35 cellular contexts compared by ENCODE assay signal in the genomic region with DNA sequence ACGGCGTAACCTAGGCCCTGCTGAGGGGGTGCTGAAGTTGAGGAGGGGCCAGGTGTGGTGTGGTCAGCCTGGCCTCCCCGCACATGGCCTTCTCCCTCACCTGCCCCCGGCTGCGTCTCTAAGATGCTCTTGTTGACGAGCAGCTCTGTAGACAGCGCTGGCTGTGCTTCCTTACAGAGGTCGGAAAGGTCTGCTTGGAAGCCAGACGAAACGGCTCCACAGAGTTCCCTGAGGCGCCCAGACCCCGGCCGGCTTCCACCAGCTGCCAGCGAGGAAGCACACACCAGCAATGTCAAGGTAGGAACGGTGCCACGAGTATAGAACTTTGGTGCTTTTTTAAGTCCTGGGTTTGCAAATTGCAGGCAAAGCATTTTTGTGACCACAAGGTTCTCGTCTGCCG.
"Had no signal": no experiment of that assay in that cellular context is flagged by ENCODE, and none has a peak within 500 bp of the region (broad histone marks: within the 10 kb centered on the region; RNA-seq: fewer than 3 reads in every experiment).

No MANE protein-coding gene starts in this region.

- H3K9me3 ChIP-seq: adrenal gland, ascending aorta, esophagus squamous epithelium, gastroesophageal sphincter had no signal

- ATAC-seq: activated CD4-positive, alpha-beta T cell treated with anti-CD3 and anti-CD28 coated beads for 36 hours; activated CD4-positive, CD25-positive, alpha-beta regulatory T cell treated with anti-CD3 and anti-CD28 coated beads, Interleukin-2, amount 50 U/mL, for 24 hours; activated CD8-positive, alpha-beta memory T cell treated with anti-CD3 and anti-CD28 coated beads, Interleukin-2, amount 10 ng/mL, durations not matched to agents 7 days and 5 days; activated CD8-positive, alpha-beta T cell treated with anti-CD3 and anti-CD28 coated beads, Interleukin-2, amount 10 ng/mL, durations not matched to agents 7 days and 5 days; activated naive CD8-positive, alpha-beta T cell treated with anti-CD3 and anti-CD28 coated beads, Interleukin-2, amount 50 U/mL, for 24 hours; effector memory CD8-positive, alpha-beta T cell; gastroesophageal sphincter; T-helper 17 cell had no signal

- H3K27ac Mint-ChIP-seq: activated B cell treated with CpG ODN at 0.5 μM for 24 hours; activated CD4-positive, alpha-beta memory T cell treated with anti-CD3 and anti-CD28 coated beads for 36 hours; activated CD4-positive, alpha-beta T cell treated with anti-CD3 and anti-CD28 coated beads for 36 hours; activated CD4-positive, alpha-beta T cell treated with anti-CD3 and anti-CD28 coated beads, Interleukin-2, amount 10 ng/mL, durations not matched to agents 24 days and 14 days; activated CD8-positive, alpha-beta memory T cell treated with anti-CD3 and anti-CD28 coated beads, Interleukin-2, amount 10 ng/mL, durations not matched to agents 7 days and 5 days; activated CD8-positive, alpha-beta T cell treated with anti-CD3 and anti-CD28 coated beads, Interleukin-2, amount 10 ng/mL, durations not matched to agents 7 days and 5 days; activated naive CD4-positive, alpha-beta T cell treated with anti-CD3 and anti-CD28 coated beads for 36 hours; activated naive CD4-positive, alpha-beta T cell treated with anti-CD3 and anti-CD28 coated beads, Interleukin-2, amount 50 U/mL, for 24 hours; activated naive CD8-positive, alpha-beta T cell treated with anti-CD3 and anti-CD28 coated beads for 36 hours; activated naive CD8-positive, alpha-beta T cell treated with anti-CD3 and anti-CD28 coated beads, Interleukin-2, amount 50 U/mL, for 24 hours; activated T-helper 1 cell treated with anti-CD3 and anti-CD28 coated beads, Interleukin-12 subunit alpha, Interleukin-12 subunit beta, Interleukin-2, Interleukin-4 antibody, amounts not matched to agents 30 ng/mL and 10 ng/mL and 1 ng/mL, durations not matched to agents 14 hours and 24 hours and 36 hours; activated T-helper 2 cell treated with anti-CD3 and anti-CD28 coated beads, Interferon-gamma antibody, Interleukin-2, Interleukin-4, amounts not matched to agents 10 μg/mL and 5 μg/mL and 100 μg/mL, durations not matched to agents 14 hours and 24 hours and 36 hours; T-helper 17 cell; T-helper 2 cell treated with Interferon-gamma antibody and Interleukin-4, amounts not matched to agents 5 μg/mL and 100 μg/mL, for 36 hours had no signal

- H3K4me3 ChIP-seq: adrenal gland, ascending aorta, esophagus squamous epithelium, gastroesophageal sphincter had no signal

- H3K27ac ChIP-seq: adrenal gland, ascending aorta, epithelial cell of prostate, esophagus squamous epithelium, gastroesophageal sphincter, WERI-Rb-1 had no signal

- DNase-seq: activated B cell treated with CpG ODN at 0.5 μM for 24 hours; activated CD4-positive, alpha-beta memory T cell treated with anti-CD3 and anti-CD28 coated beads for 36 hours; activated CD4-positive, alpha-beta T cell treated with anti-CD3 and anti-CD28 coated beads for 36 hours; activated CD4-positive, alpha-beta T cell treated with anti-CD3 and anti-CD28 coated beads, Interleukin-2, amount 10 ng/mL, durations not matched to agents 24 days and 14 days; activated CD8-positive, alpha-beta memory T cell treated with anti-CD3 and anti-CD28 coated beads, Interleukin-2, amount 10 ng/mL, durations not matched to agents 7 days and 5 days; activated CD8-positive, alpha-beta memory T cell treated with anti-CD3 and anti-CD28 coated beads, Interleukin-2, amount 50 U/mL, for 4 hours; activated CD8-positive, alpha-beta T cell treated with anti-CD3 and anti-CD28 coated beads, Interleukin-2, amount 10 ng/mL, durations not matched to agents 7 days and 5 days; activated effector memory CD4-positive, alpha-beta T cell treated with anti-CD3 and anti-CD28 coated beads, Interleukin-2, amount 50 U/mL, for 16 hours; activated naive CD4-positive, alpha-beta T cell treated with anti-CD3 and anti-CD28 coated beads for 36 hours; activated naive CD8-positive, alpha-beta T cell treated with anti-CD3 and anti-CD28 coated beads for 36 hours; activated naive CD8-positive, alpha-beta T cell treated with anti-CD3 and anti-CD28 coated beads, Interleukin-2, amount 50 U/mL, for 24 hours; activated T-cell treated with anti-CD3 and anti-CD28 coated beads, Interleukin-2, amount 50 U/mL, for 1 hour; activated T-cell treated with anti-CD3 and anti-CD28 coated beads, Interleukin-2, amount 50 U/mL, for 48 hours; adrenal gland; amygdala; cortex of kidney; dermis blood vessel endothelial cell; effector CD4-positive, alpha-beta T cell; effector memory CD8-positive, alpha-beta T cell; esophagus squamous epithelium; foreskin melanocyte; T-helper 1 cell; T-helper 17 cell; T1000; WERI-Rb-1 had no signal

- H3K4me1 Mint-ChIP-seq: activated CD4-positive, alpha-beta T cell treated with anti-CD3 and anti-CD28 coated beads for 36 hours; activated CD4-positive, alpha-beta T cell treated with anti-CD3 and anti-CD28 coated beads, Interleukin-2, amount 10 ng/mL, durations not matched to agents 24 days and 14 days; activated naive CD4-positive, alpha-beta T cell treated with anti-CD3 and anti-CD28 coated beads, Interleukin-2, amount 50 U/mL, for 24 hours; brain; T-helper 17 cell had no signal

- H3K27me3 ChIP-seq: adrenal gland, ascending aorta, esophagus squamous epithelium, gastroesophageal sphincter had no signal

- H3K4me3 Mint-ChIP-seq: activated B cell treated with CpG ODN at 0.5 μM for 24 hours; activated CD4-positive, alpha-beta memory T cell treated with anti-CD3 and anti-CD28 coated beads for 36 hours; activated CD4-positive, alpha-beta T cell treated with anti-CD3 and anti-CD28 coated beads for 36 hours; activated CD4-positive, alpha-beta T cell treated with anti-CD3 and anti-CD28 coated beads, Interleukin-2, amount 10 ng/mL, durations not matched to agents 24 days and 14 days; activated CD8-positive, alpha-beta memory T cell treated with anti-CD3 and anti-CD28 coated beads, Interleukin-2, amount 10 ng/mL, durations not matched to agents 7 days and 5 days; activated CD8-positive, alpha-beta T cell treated with anti-CD3 and anti-CD28 coated beads, Interleukin-2, amount 10 ng/mL, durations not matched to agents 7 days and 5 days; activated naive CD4-positive, alpha-beta T cell treated with anti-CD3 and anti-CD28 coated beads for 36 hours; activated naive CD4-positive, alpha-beta T cell treated with anti-CD3 and anti-CD28 coated beads, Interleukin-2, amount 50 U/mL, for 24 hours; activated naive CD8-positive, alpha-beta T cell treated with anti-CD3 and anti-CD28 coated beads for 36 hours; activated naive CD8-positive, alpha-beta T cell treated with anti-CD3 and anti-CD28 coated beads, Interleukin-2, amount 50 U/mL, for 24 hours; activated T-helper 1 cell treated with anti-CD3 and anti-CD28 coated beads, Interleukin-12 subunit alpha, Interleukin-12 subunit beta, Interleukin-2, Interleukin-4 antibody, amounts not matched to agents 30 ng/mL and 10 ng/mL and 1 ng/mL, durations not matched to agents 14 hours and 24 hours and 36 hours; brain; central memory CD8-positive, alpha-beta T cell; effector memory CD8-positive, alpha-beta T cell; T-helper 17 cell; T-helper 2 cell treated with Interferon-gamma antibody and Interleukin-4, amounts not matched to agents 5 μg/mL and 100 μg/mL, for 36 hours had no signal

- H3K27me3 Mint-ChIP-seq: activated B cell treated with CpG ODN at 0.5 μM for 24 hours; activated CD4-positive, alpha-beta memory T cell treated with anti-CD3 and anti-CD28 coated beads for 36 hours; activated CD4-positive, alpha-beta T cell treated with anti-CD3 and anti-CD28 coated beads for 36 hours; activated CD4-positive, alpha-beta T cell treated with anti-CD3 and anti-CD28 coated beads, Interleukin-2, amount 10 ng/mL, durations not matched to agents 24 days and 14 days; activated CD8-positive, alpha-beta memory T cell treated with anti-CD3 and anti-CD28 coated beads, Interleukin-2, amount 10 ng/mL, durations not matched to agents 7 days and 5 days; activated naive CD4-positive, alpha-beta T cell treated with anti-CD3 and anti-CD28 coated beads, Interleukin-2, amount 50 U/mL, for 24 hours; activated naive CD8-positive, alpha-beta T cell treated with anti-CD3 and anti-CD28 coated beads for 36 hours; activated naive CD8-positive, alpha-beta T cell treated with anti-CD3 and anti-CD28 coated beads, Interleukin-2, amount 50 U/mL, for 24 hours; brain; central memory CD8-positive, alpha-beta T cell; effector memory CD8-positive, alpha-beta T cell; T-helper 17 cell had no signal

- H3K9me3 Mint-ChIP-seq: activated B cell treated with CpG ODN at 0.5 μM for 24 hours; activated CD4-positive, alpha-beta memory T cell treated with anti-CD3 and anti-CD28 coated beads for 36 hours; activated CD4-positive, alpha-beta T cell treated with anti-CD3 and anti-CD28 coated beads, Interleukin-2, amount 10 ng/mL, durations not matched to agents 24 days and 14 days; activated naive CD4-positive, alpha-beta T cell treated with anti-CD3 and anti-CD28 coated beads for 36 hours; activated naive CD4-positive, alpha-beta T cell treated with anti-CD3 and anti-CD28 coated beads, Interleukin-2, amount 50 U/mL, for 24 hours; activated naive CD8-positive, alpha-beta T cell treated with anti-CD3 and anti-CD28 coated beads for 36 hours; activated naive CD8-positive, alpha-beta T cell treated with anti-CD3 and anti-CD28 coated beads, Interleukin-2, amount 50 U/mL, for 24 hours; activated T-helper 1 cell treated with anti-CD3 and anti-CD28 coated beads, Interleukin-12 subunit alpha, Interleukin-12 subunit beta, Interleukin-2, Interleukin-4 antibody, amounts not matched to agents 30 ng/mL and 10 ng/mL and 1 ng/mL, durations not matched to agents 14 hours and 24 hours and 36 hours; activated T-helper 2 cell treated with anti-CD3 and anti-CD28 coated beads, Interferon-gamma antibody, Interleukin-2, Interleukin-4, amounts not matched to agents 10 μg/mL and 5 μg/mL and 100 μg/mL, durations not matched to agents 14 hours and 24 hours and 36 hours; brain; central memory CD8-positive, alpha-beta T cell; effector memory CD8-positive, alpha-beta T cell; T-helper 2 cell treated with Interferon-gamma antibody and Interleukin-4, amounts not matched to agents 5 μg/mL and 100 μg/mL, for 36 hours had no signal

- H3K4me1 ChIP-seq: ascending aorta had no signal
